9 cellular contexts compared by ENCODE assay signal in genomic region chr6:31793927-31794245, GRCh38. TPM values are rescaled to one million over a fixed set of nuclear protein-coding genes. Genes with fewer than 3 reads are reported as not detected.
DNase-seq lines count a peak whose midpoint lies in the region; TF ChIP-seq lines count a peak whose summit lies in the region.
"Not testable (repeated sequence)": the region's sequence is repeated elsewhere in the genome, so short reads cannot be mapped to it uniquely, and the experiment has no call there.
"Had no signal": no experiment of that assay in that cellular context is flagged by ENCODE, and none has a peak within 500 bp of the region (broad histone marks: within the 10 kb centered on the region; RNA-seq: fewer than 3 reads in every experiment).

No MANE protein-coding gene starts in this region.

- TF ChIP-seq CTCF in GM06990 (IDR thresholded peaks at IDR 0.05; ENCODE audit: insufficient read depth, low read length, poor library complexity, severe bottlenecking); NB4 (IDR thresholded peaks at IDR 0.05; ENCODE audit: low read depth, low read length); astrocyte of the spinal cord (IDR thresholded peaks at IDR 0.05; ENCODE audit: low read depth, low read length); esophagus muscularis mucosa (IDR thresholded peaks at IDR 0.05); retinal pigment epithelial cell (conservative IDR thresholded peaks at IDR 0.05; ENCODE audit: low read depth, low read length): not testable (repeated sequence)

- peak overlapping the region; percentile 92 for H3K4me3 ChIP-seq in GM06990 (replicated peaks; ENCODE audit: low read depth, low read length)
- peak overlapping the region; percentile 75 for H3K4me3 ChIP-seq in NB4 (ENCODE audit: low read depth, low read length)
- peak overlapping the region; percentile 69 for H3K4me3 ChIP-seq in astrocyte of the spinal cord (ENCODE audit: low read depth, low read length)
- H3K4me3 ChIP-seq in esophagus muscularis mucosa = peak overlapping the region in 2 of 4 donors; percentile 93
- not testable (repeated sequence) for H3K4me3 ChIP-seq in mesendoderm (ENCODE audit: low read length)
- H3K4me3 ChIP-seq in retinal pigment epithelial cell (ENCODE audit: low read length) = peak overlapping the region; percentile 88

- H2AK5ac ChIP-seq in mesendoderm (ENCODE audit: low read length) = not testable (repeated sequence)

- TF ChIP-seq POLR2A in NB4 (IDR thresholded peaks at IDR 0.05; ENCODE audit: extremely low read depth, insufficient read length); esophagus muscularis mucosa (IDR thresholded peaks at IDR 0.05; ENCODE audit: low read depth): not testable (repeated sequence)

- peaks cover 37% of the 10 kb centered on the region for H3K4me1 Mint-ChIP-seq in activated CD4-positive, alpha-beta T cell treated with anti-CD3 and anti-CD28 coated beads, Interleukin-2, amount 10 ng/mL, durations not matched to agents 24 days and 14 days

- 92% methylated on average over 6 of the region's 6 CpGs for WGBS in esophagus muscularis mucosa
- WGBS in mesendoderm (ENCODE audit: extremely low coverage, insufficient coverage, low lambda C conversion rate) = no CpG with 5 or more reads among the region's 6 CpGs

- H3K4me1 ChIP-seq in esophagus muscularis mucosa = peaks cover 13 to 34% (median 29%) of the 10 kb centered on the region in 4 donors
- not testable (repeated sequence) for H3K4me1 ChIP-seq in mesendoderm (ENCODE audit: control insufficient read depth, low read depth, low read length)

- H3K27ac Mint-ChIP-seq in activated CD4-positive, alpha-beta T cell treated with anti-CD3 and anti-CD28 coated beads, Interleukin-2, amount 10 ng/mL, durations not matched to agents 24 days and 14 days = peak overlapping the region; percentile 97

- not testable (repeated sequence) for H3K27me3 ChIP-seq in GM06990 (replicated peaks; ENCODE audit: control insufficient read depth, insufficient read depth, low read length); esophagus muscularis mucosa; mesendoderm (ENCODE audit: insufficient read depth, low read length, poor library complexity)

- not testable (repeated sequence) for H3K23ac ChIP-seq in mesendoderm (ENCODE audit: low read length)

- peaks cover 45% of the 10 kb centered on the region for H3K36me3 Mint-ChIP-seq in activated CD4-positive, alpha-beta T cell treated with anti-CD3 and anti-CD28 coated beads, Interleukin-2, amount 10 ng/mL, durations not matched to agents 24 days and 14 days (ENCODE audit: low read depth)

- not testable (repeated sequence) for H3K27me3 Mint-ChIP-seq in activated CD4-positive, alpha-beta T cell treated with anti-CD3 and anti-CD28 coated beads, Interleukin-2, amount 10 ng/mL, durations not matched to agents 24 days and 14 days

- DNase-seq in GM06990 (ENCODE audit: extremely low read depth, insufficient read length); NB4 (ENCODE audit: low read depth); activated CD4-positive, alpha-beta T cell treated with anti-CD3 and anti-CD28 coated beads, Interleukin-2, amount 10 ng/mL, durations not matched to agents 24 days and 14 days; astrocyte of the spinal cord (ENCODE audit: low read depth, low spot score); esophagus muscularis mucosa (ENCODE audit: extremely low spot score); mesendoderm; retinal pigment epithelial cell (ENCODE audit: low read depth): not testable (repeated sequence)

- not testable (repeated sequence) for TF ChIP-seq EP300 in esophagus muscularis mucosa (IDR thresholded peaks at IDR 0.05)

- not testable (repeated sequence) for H3K36me3 ChIP-seq in GM06990 (ENCODE audit: control insufficient read depth, insufficient read depth, low read length); mesendoderm (ENCODE audit: control insufficient read depth, insufficient read depth, low read length)
- peaks cover 13 to 50% (median 32%) of the 10 kb centered on the region in 4 donors for H3K36me3 ChIP-seq in esophagus muscularis mucosa

- H2BK120ac ChIP-seq in mesendoderm (ENCODE audit: low read depth, low read length) = not testable (repeated sequence)

- H3K79me2 ChIP-seq in mesendoderm (ENCODE audit: control insufficient read depth, insufficient read depth, low read length) = peaks cover 22% of the 10 kb centered on the region

- H3K79me1 ChIP-seq in mesendoderm (ENCODE audit: low read length) = peaks cover 12% of the 10 kb centered on the region

- peak overlapping the region; percentile 92 to 99 (median 95) for H3K27ac ChIP-seq in esophagus muscularis mucosa (replicated peaks in 1 of 4)
- H3K27ac ChIP-seq in mesendoderm (ENCODE audit: low read depth, low read length) = not testable (repeated sequence)

- intact Hi-C loops in activated CD4-positive, alpha-beta T cell treated with anti-CD3 and anti-CD28 coated beads, Interleukin-2, amount 10 ng/mL, durations not matched to agents 24 days and 14 days (cut with micrococcal nuclease) = loop anchor here (2.0 kb wide), 4 partner anchors 19 to 65 kb away; partner anchors contain the start of genes DDAH2 and HSPA1B
- intact Hi-C loops in esophagus muscularis mucosa (cut with DNase I) = loop anchor here (5.0 kb wide), 1 partner anchor 38 kb away; no protein-coding TSS in a partner anchor

- not testable (repeated sequence) for H3K9me3 Mint-ChIP-seq in activated CD4-positive, alpha-beta T cell treated with anti-CD3 and anti-CD28 coated beads, Interleukin-2, amount 10 ng/mL, durations not matched to agents 24 days and 14 days

- H3K4me2 ChIP-seq in mesendoderm (ENCODE audit: low read length) = peak overlapping the region; percentile 94

- not testable (repeated sequence) for H3K9me3 ChIP-seq in esophagus muscularis mucosa

- not testable (repeated sequence) for H2BK15ac ChIP-seq in mesendoderm (replicated peaks; ENCODE audit: low read depth)

- H3K9ac ChIP-seq in mesendoderm (ENCODE audit: low read length) = peak overlapping the region; percentile 100

- not testable (repeated sequence) for H3K18ac ChIP-seq in mesendoderm (ENCODE audit: low read length)

- peak overlapping the region; percentile 99 for H3K56ac ChIP-seq in mesendoderm (ENCODE audit: low read length)

- in situ Hi-C loops in astrocyte of the spinal cord (cut with HindIII; ENCODE audit: low sequenced_read_pairs) = not testable (repeated sequence)

- H4K8ac ChIP-seq in mesendoderm (ENCODE audit: low read depth, low read length) = not testable (repeated sequence)

- H4K5ac ChIP-seq in mesendoderm (ENCODE audit: low read length) = not testable (repeated sequence)

- H2BK5ac ChIP-seq in mesendoderm (ENCODE audit: low read length) = not testable (repeated sequence)

- H3K4me3 Mint-ChIP-seq in activated CD4-positive, alpha-beta T cell treated with anti-CD3 and anti-CD28 coated beads, Interleukin-2, amount 10 ng/mL, durations not matched to agents 24 days and 14 days = peak overlapping the region; percentile 86

- H3K4ac ChIP-seq in mesendoderm (ENCODE audit: low read depth, low read length) = not testable (repeated sequence)

RNA-seq across cellular contexts. Expression of gene VARS1, which starts 1.7 kb away (rescaled TPM):
- 173 and 181 TPM in 2 replicates for total RNA-seq in activated CD4-positive, alpha-beta T cell treated with anti-CD3 and anti-CD28 coated beads, Interleukin-2, amount 10 ng/mL, durations not matched to agents 24 days and 14 days
- total RNA-seq in esophagus muscularis mucosa = 10 to 100 TPM; 25.0 to 53.2 (median 34.8) TPM
- 63.4 TPM for polyA plus RNA-seq in mesendoderm (2013, experiment 1 of 2)
- 64.0 TPM for polyA plus RNA-seq in mesendoderm (2013, experiment 2 of 2)

RNA-seq across cellular contexts. Expression of gene LSM2, which starts 12.9 kb away (rescaled TPM):
- 142 and 146 TPM in 2 replicates for total RNA-seq in activated CD4-positive, alpha-beta T cell treated with anti-CD3 and anti-CD28 coated beads, Interleukin-2, amount 10 ng/mL, durations not matched to agents 24 days and 14 days
- total RNA-seq in esophagus muscularis mucosa = 10 to 100 TPM; 24.2 to 41.5 (median 32.9) TPM
- 153 TPM for polyA plus RNA-seq in mesendoderm (2013, experiment 1 of 2)
- 155 TPM for polyA plus RNA-seq in mesendoderm (2013, experiment 2 of 2)

RNA-seq across cellular contexts. Expression of gene VWA7, which starts 16.8 kb away (rescaled TPM):
- 3.0 and 3.2 TPM in 2 replicates for total RNA-seq in activated CD4-positive, alpha-beta T cell treated with anti-CD3 and anti-CD28 coated beads, Interleukin-2, amount 10 ng/mL, durations not matched to agents 24 days and 14 days
- total RNA-seq in esophagus muscularis mucosa = under 1 TPM in 3 of 4 donors, not detected in 1; 0.40 to 0.50 (median 0.45) TPM
- polyA plus RNA-seq in mesendoderm (2013, experiment 1 of 2) = 0.58 TPM
- 0.53 TPM for polyA plus RNA-seq in mesendoderm (2013, experiment 2 of 2)
- total RNA-seq: SJSA1, subcutaneous adipose tissue had no signal

RNA-seq across cellular contexts. Expression of gene HSPA1L, which starts 21.2 kb away (rescaled TPM):
- 1.8 and 2.5 TPM in 2 replicates for total RNA-seq in activated CD4-positive, alpha-beta T cell treated with anti-CD3 and anti-CD28 coated beads, Interleukin-2, amount 10 ng/mL, durations not matched to agents 24 days and 14 days
- total RNA-seq in esophagus muscularis mucosa = 1 to 10 TPM; 1.2 to 3.7 (median 2.6) TPM
- 0.83 TPM for polyA plus RNA-seq in mesendoderm (2013, experiment 1 of 2)
- polyA plus RNA-seq in mesendoderm (2013, experiment 2 of 2) = 0.98 TPM

RNA-seq across cellular contexts. Expression of gene HSPA1A, which starts 21.5 kb away (rescaled TPM):
- total RNA-seq in activated CD4-positive, alpha-beta T cell treated with anti-CD3 and anti-CD28 coated beads, Interleukin-2, amount 10 ng/mL, durations not matched to agents 24 days and 14 days = 189 and 190 TPM in 2 replicates
- 100 to 1,000 TPM; 235 to 451 (median 370) TPM for total RNA-seq in esophagus muscularis mucosa
- polyA plus RNA-seq in mesendoderm (2013, experiment 1 of 2) = 37.1 TPM
- polyA plus RNA-seq in mesendoderm (2013, experiment 2 of 2) = 40.9 TPM
